ENCODE assay signal across 1 cellular context in genomic region chr17:47808036-47808829, GRCh38.
TF ChIP-seq lines count a peak whose summit lies in the region.

No MANE protein-coding gene starts in this region.

TF ChIP-seq in SK-N-SH treated with all-trans-retinoic acid at 6 μM for 48 hours, 23 proteins besides CTCF, POLR2A, EP300 and RAD21:
- TF ChIP-seq TSHZ2 (CRISPR knock-in tag; IDR thresholded peaks at IDR 0.05), result no peak
